In genomic region chr7:151028131-151028947, GRCh38 we compare ENCODE assay signal across 1 cellular context.
TF ChIP-seq lines count a peak whose summit lies in the region.

TSS of gene ABCB8 (plus strand) at chr7:151028450. CDS start at chr7:151028516, 66 bp downstream.

TF ChIP-seq in K562, 482 proteins besides CTCF, POLR2A, EP300 and RAD21 (continued from another document and continues in another):
- TF ChIP-seq CUX1 (CRISPR knock-in tag; IDR thresholded peaks at IDR 0.05), result no peak
- no peak for TF ChIP-seq POU5F1 (IDR thresholded peaks at IDR 0.05; ENCODE audit: borderline replicate concordance, low read depth, low read length, partially characterized antibody)
- no peak for TF ChIP-seq KLF10 (CRISPR knock-in tag; IDR thresholded peaks at IDR 0.05)
- TF ChIP-seq ZNF586 (CRISPR knock-in tag; conservative IDR thresholded peaks at IDR 0.05), result no peak; the same call in 1 of the 2 replicates
- no peak for TF ChIP-seq ZNF436 (CRISPR knock-in tag; IDR thresholded peaks at IDR 0.05)
- peak in 1 of 2 experiments; percentile 93; a peak in 2 of 4 replicates for TF ChIP-seq ARNT (IDR thresholded peaks at IDR 0.05)
- TF ChIP-seq RBM22 (IDR thresholded peaks at IDR 0.05; ENCODE audit: low read depth, low read length, poor library complexity, severe bottlenecking), result peak; percentile 21
- no peak for TF ChIP-seq ZNF253 (CRISPR knock-in tag; conservative IDR thresholded peaks at IDR 0.05)
- TF ChIP-seq HIVEP1 (CRISPR knock-in tag; IDR thresholded peaks at IDR 0.05), result no peak
- TF ChIP-seq NCOA4 (IDR thresholded peaks at IDR 0.05; ENCODE audit: partially characterized antibody), result no peak
- TF ChIP-seq ZNF445 (CRISPR knock-in tag; IDR thresholded peaks at IDR 0.05; ENCODE audit: low read depth), result no peak
- TF ChIP-seq ZNF79 (CRISPR knock-in tag; IDR thresholded peaks at IDR 0.05; ENCODE audit: low read depth), result peak; percentile 48; the same call in 1 of the 2 replicates
- no peak for TF ChIP-seq GTF2F1 (IDR thresholded peaks at IDR 0.05; ENCODE audit: low read depth, low read length)
- TF ChIP-seq CREM (IDR thresholded peaks at IDR 0.05; ENCODE audit: low read depth), result peak; percentile 91
- TF ChIP-seq XRCC4 (IDR thresholded peaks at IDR 0.05; ENCODE audit: extremely low read depth, insufficient read depth, insufficient read length), result no peak
- peak; percentile 18 for TF ChIP-seq KAT2B (IDR thresholded peaks at IDR 0.05; ENCODE audit: low read depth, low read length)
- TF ChIP-seq ZBTB1 (CRISPR knock-in tag; IDR thresholded peaks at IDR 0.05; ENCODE audit: borderline replicate concordance, low read depth), result peak; percentile 78; the same call in 1 of the 2 replicates
- TF ChIP-seq YY1 (IDR thresholded peaks at IDR 0.05; ENCODE audit: borderline replicate concordance in 1 of 3, control insufficient read depth in 1 of 3, extremely low read depth in 1 of 3, insufficient read depth in 3 of 3, insufficient read length in 1 of 3, insufficient replicate concordance in 2 of 3, low read depth in 1 of 3, low read length in 2 of 3), result peak; percentile 22 to 90 (median 82)
- TF ChIP-seq SMC3 (conservative IDR thresholded peaks at IDR 0.05; ENCODE audit: insufficient read depth, low read depth, low read length), result peak; percentile 41; the same call in 1 of the 2 replicates
- no peak for TF ChIP-seq FOXO4 (CRISPR knock-in tag; IDR thresholded peaks at IDR 0.05)
- no peak for TF ChIP-seq MCM5 (IDR thresholded peaks at IDR 0.05; ENCODE audit: low read depth)
- TF ChIP-seq ID3 (CRISPR knock-in tag; IDR thresholded peaks at IDR 0.05), result no peak
- 0 out of 2 replicates have a peak, but pooled peaks have one; percentile 57 for TF ChIP-seq ID3 (tag; IDR thresholded peaks at IDR 0.05)
- no peak for TF ChIP-seq GTF2B (IDR thresholded peaks at IDR 0.05; ENCODE audit: extremely low read depth, insufficient read length)
- TF ChIP-seq ZNF75A (CRISPR knock-in tag; IDR thresholded peaks at IDR 0.05), result no peak
- TF ChIP-seq VEZF1 (CRISPR knock-in tag; IDR thresholded peaks at IDR 0.05), result peak; percentile 91
- TF ChIP-seq PTBP1 (IDR thresholded peaks at IDR 0.05; ENCODE audit: low read depth, low read length), result no peak
- TF ChIP-seq KLF16 (IDR thresholded peaks at IDR 0.05), result no peak
- TF ChIP-seq ZNF217 (CRISPR knock-in tag; IDR thresholded peaks at IDR 0.05), result no peak
- 0 out of 2 replicates have a peak, but pooled peaks have one; percentile 75 for TF ChIP-seq HDAC8 (tag; IDR thresholded peaks at IDR 0.05)
- TF ChIP-seq NR0B1 (IDR thresholded peaks at IDR 0.05; ENCODE audit: partially characterized antibody), result no peak
- peak; percentile 72 for TF ChIP-seq ZNF316 (IDR thresholded peaks at IDR 0.05)
- TF ChIP-seq ZNF224 (CRISPR knock-in tag; IDR thresholded peaks at IDR 0.05), result peak; percentile 57; the same call in 1 of the 2 replicates
- TF ChIP-seq NFE2L1 (tag; IDR thresholded peaks at IDR 0.05; ENCODE audit: borderline replicate concordance, low read depth), result no peak
- TF ChIP-seq ATF1 (CRISPR knock-in tag; IDR thresholded peaks at IDR 0.05), result 0 out of 2 replicates have a peak, but pooled peaks have one; percentile 26
- TF ChIP-seq ATF1 (tag; IDR thresholded peaks at IDR 0.05), result peak; percentile 96
- TF ChIP-seq ZNF584 (CRISPR knock-in tag; IDR thresholded peaks at IDR 0.05; ENCODE audit: low read depth), result peak; percentile 87
- no peak for TF ChIP-seq ZNF282 (CRISPR knock-in tag; IDR thresholded peaks at IDR 0.05)
- no peak for TF ChIP-seq RBM17 (IDR thresholded peaks at IDR 0.05; ENCODE audit: borderline replicate concordance, low read depth, low read length)
- TF ChIP-seq SPI1 (IDR thresholded peaks at IDR 0.05; ENCODE audit: borderline replicate concordance, low read depth, low read length), result peak; percentile 75; the same call in 1 of the 2 replicates
- TF ChIP-seq HDAC2 (IDR thresholded peaks at IDR 0.05), result peak; percentile 90
- TF ChIP-seq STAT6 (CRISPR knock-in tag; IDR thresholded peaks at IDR 0.05), result peak; percentile 66; the same call in 1 of the 2 replicates
- peak; percentile 45 for TF ChIP-seq POLR2AphosphoS5 (IDR thresholded peaks at IDR 0.05; ENCODE audit: control insufficient read depth, insufficient read depth, low read depth, low read length)
- TF ChIP-seq PREB (CRISPR knock-in tag; IDR thresholded peaks at IDR 0.05), result peak; percentile 100; the same call in 1 of the 2 replicates
- TF ChIP-seq TAL1 (IDR thresholded peaks at IDR 0.05), result no peak
- TF ChIP-seq ILK (tag; IDR thresholded peaks at IDR 0.05; ENCODE audit: borderline replicate concordance, low read depth), result no peak
- TF ChIP-seq NBN (IDR thresholded peaks at IDR 0.05; ENCODE audit: low read depth), result no peak; the same call in 1 of the 2 replicates
- TF ChIP-seq ZNF354B (CRISPR knock-in tag; IDR thresholded peaks at IDR 0.05), result no peak
- no peak for TF ChIP-seq ADNP (tag; IDR thresholded peaks at IDR 0.05)
- TF ChIP-seq KLF1 (tag; IDR thresholded peaks at IDR 0.05), result peak; percentile 97
- TF ChIP-seq GTF2E2 (tag; IDR thresholded peaks at IDR 0.05), result no peak; the same call in 1 of the 2 replicates
- peak; percentile 63 to 89 for TF ChIP-seq E2F6 (IDR thresholded peaks at IDR 0.05; ENCODE audit: borderline replicate concordance in 1 of 2, extremely low read depth in 1 of 2, insufficient read depth in 1 of 2, insufficient read length in 1 of 2, low read depth in 1 of 2, low read length in 1 of 2, poor library complexity in 1 of 2, severe bottlenecking in 1 of 2)
